In genomic region chr1:59394706-59395417, GRCh38 we compare ENCODE assay signal across 2 cellular contexts.
TF ChIP-seq lines count a peak whose summit lies in the region.

No MANE protein-coding gene starts in this region.

TF ChIP-seq in liver, 16 proteins besides CTCF, POLR2A, EP300 and RAD21:
- peak; percentile 61 for TF ChIP-seq HNF4G (IDR thresholded peaks at IDR 0.05)
- TF ChIP-seq, protein P1, sequence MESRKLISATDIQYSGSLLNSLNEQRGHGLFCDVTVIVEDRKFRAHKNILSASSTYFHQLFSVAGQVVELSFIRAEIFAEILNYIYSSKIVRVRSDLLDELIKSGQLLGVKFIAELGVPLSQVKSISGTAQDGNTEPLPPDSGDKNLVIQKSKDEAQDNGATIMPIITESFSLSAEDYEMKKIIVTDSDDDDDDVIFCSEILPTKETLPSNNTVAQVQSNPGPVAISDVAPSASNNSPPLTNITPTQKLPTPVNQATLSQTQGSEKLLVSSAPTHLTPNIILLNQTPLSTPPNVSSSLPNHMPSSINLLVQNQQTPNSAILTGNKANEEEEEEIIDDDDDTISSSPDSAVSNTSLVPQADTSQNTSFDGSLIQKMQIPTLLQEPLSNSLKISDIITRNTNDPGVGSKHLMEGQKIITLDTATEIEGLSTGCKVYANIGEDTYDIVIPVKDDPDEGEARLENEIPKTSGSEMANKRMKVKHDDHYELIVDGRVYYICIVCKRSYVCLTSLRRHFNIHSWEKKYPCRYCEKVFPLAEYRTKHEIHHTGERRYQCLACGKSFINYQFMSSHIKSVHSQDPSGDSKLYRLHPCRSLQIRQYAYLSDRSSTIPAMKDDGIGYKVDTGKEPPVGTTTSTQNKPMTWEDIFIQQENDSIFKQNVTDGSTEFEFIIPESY (IDR thresholded peaks at IDR 0.05) = peak; percentile 15
- peak in 1 of 2 donors; percentile 8 for TF ChIP-seq JUND (IDR thresholded peaks at IDR 0.05)
- peak; percentile 35 for TF ChIP-seq YY1 (IDR thresholded peaks at IDR 0.05)
- no peak for TF ChIP-seq TAF1 (conservative IDR thresholded peaks at IDR 0.05)
- TF ChIP-seq FOXA1 (IDR thresholded peaks at IDR 0.05) = no peak
- TF ChIP-seq HNF4A (conservative IDR thresholded peaks at IDR 0.05) = peak; percentile 89 to 95
- TF ChIP-seq, protein P2, sequence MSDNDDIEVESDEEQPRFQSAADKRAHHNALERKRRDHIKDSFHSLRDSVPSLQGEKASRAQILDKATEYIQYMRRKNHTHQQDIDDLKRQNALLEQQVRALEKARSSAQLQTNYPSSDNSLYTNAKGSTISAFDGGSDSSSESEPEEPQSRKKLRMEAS (IDR thresholded peaks at IDR 0.05) = no peak
- TF ChIP-seq REST (IDR thresholded peaks at IDR 0.05) = no peak
- TF ChIP-seq EGR1 (IDR thresholded peaks at IDR 0.05; ENCODE audit: low read depth in 2 of 2) = no peak
- TF ChIP-seq GABPA (IDR thresholded peaks at IDR 0.05 in 1 of 2, conservative IDR thresholded peaks at IDR 0.05 in 1 of 2) = no peak
- TF ChIP-seq ATF3 (IDR thresholded peaks at IDR 0.05) = no peak
- TF ChIP-seq SP1 (IDR thresholded peaks at IDR 0.05) = peak; percentile 14
- TF ChIP-seq FOXA2 (IDR thresholded peaks at IDR 0.05) = no peak
- peak; percentile 18 to 60 for TF ChIP-seq RXRA (IDR thresholded peaks at IDR 0.05)
- TF ChIP-seq NR2F2 (IDR thresholded peaks at IDR 0.05) = no peak
TF ChIP-seq in liver: peak in this region for 7.

TF ChIP-seq in HepG2, 621 proteins besides CTCF, POLR2A, EP300 and RAD21:
- TF ChIP-seq, protein P3, sequence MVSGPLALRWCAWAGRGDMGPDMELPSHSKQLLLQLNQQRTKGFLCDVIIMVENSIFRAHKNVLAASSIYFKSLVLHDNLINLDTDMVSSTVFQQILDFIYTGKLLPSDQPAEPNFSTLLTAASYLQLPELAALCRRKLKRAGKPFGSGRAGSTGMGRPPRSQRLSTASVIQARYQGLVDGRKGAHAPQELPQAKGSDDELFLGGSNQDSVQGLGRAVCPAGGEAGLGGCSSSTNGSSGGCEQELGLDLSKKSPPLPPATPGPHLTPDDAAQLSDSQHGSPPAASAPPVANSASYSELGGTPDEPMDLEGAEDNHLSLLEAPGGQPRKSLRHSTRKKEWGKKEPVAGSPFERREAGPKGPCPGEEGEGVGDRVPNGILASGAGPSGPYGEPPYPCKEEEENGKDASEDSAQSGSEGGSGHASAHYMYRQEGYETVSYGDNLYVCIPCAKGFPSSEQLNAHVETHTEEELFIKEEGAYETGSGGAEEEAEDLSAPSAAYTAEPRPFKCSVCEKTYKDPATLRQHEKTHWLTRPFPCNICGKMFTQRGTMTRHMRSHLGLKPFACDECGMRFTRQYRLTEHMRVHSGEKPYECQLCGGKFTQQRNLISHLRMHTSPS (CRISPR knock-in tag; IDR thresholded peaks at IDR 0.05; ENCODE audit: low read depth) = no peak
- TF ChIP-seq, protein P4, sequence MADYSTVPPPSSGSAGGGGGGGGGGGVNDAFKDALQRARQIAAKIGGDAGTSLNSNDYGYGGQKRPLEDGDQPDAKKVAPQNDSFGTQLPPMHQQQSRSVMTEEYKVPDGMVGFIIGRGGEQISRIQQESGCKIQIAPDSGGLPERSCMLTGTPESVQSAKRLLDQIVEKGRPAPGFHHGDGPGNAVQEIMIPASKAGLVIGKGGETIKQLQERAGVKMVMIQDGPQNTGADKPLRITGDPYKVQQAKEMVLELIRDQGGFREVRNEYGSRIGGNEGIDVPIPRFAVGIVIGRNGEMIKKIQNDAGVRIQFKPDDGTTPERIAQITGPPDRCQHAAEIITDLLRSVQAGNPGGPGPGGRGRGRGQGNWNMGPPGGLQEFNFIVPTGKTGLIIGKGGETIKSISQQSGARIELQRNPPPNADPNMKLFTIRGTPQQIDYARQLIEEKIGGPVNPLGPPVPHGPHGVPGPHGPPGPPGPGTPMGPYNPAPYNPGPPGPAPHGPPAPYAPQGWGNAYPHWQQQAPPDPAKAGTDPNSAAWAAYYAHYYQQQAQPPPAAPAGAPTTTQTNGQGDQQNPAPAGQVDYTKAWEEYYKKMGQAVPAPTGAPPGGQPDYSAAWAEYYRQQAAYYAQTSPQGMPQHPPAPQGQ (CRISPR knock-in tag; IDR thresholded peaks at IDR 0.05; ENCODE audit: borderline replicate concordance) = no peak
- no peak for TF ChIP-seq NFE2L1 (CRISPR knock-in tag; IDR thresholded peaks at IDR 0.05; ENCODE audit: borderline replicate concordance)
